Comparison of ENCODE assay signal across 8 cellular contexts in genomic region chr10:117090831-117091230, GRCh38. TPM values are rescaled to one million over a fixed set of nuclear protein-coding genes. Genes with fewer than 3 reads are reported as not detected.
"Had no signal": no experiment of that assay in that cellular context is flagged by ENCODE, and none has a peak within 500 bp of the region (broad histone marks: within the 10 kb centered on the region; RNA-seq: fewer than 3 reads in every experiment).

No MANE protein-coding gene starts in this region.

- H3K36me3 ChIP-seq: HAP-1 had no signal

- H3K4me1 ChIP-seq: HAP-1 had no signal

- H3K9me3 ChIP-seq: HAP-1 had no signal

- H3K27ac ChIP-seq: GM23248, KMS-11 had no signal

- DNase-seq: GM23248, GOT3, H7, KBM-7 had no signal

- H3K4me3 ChIP-seq: GM23248, HAP-1 had no signal

RNA-seq across cellular contexts. Expression of gene VAX1, which starts 47.2 kb away (rescaled TPM):
- total RNA-seq: GM23248, H4, HT-29 had no signal
